In the genomic region with DNA sequence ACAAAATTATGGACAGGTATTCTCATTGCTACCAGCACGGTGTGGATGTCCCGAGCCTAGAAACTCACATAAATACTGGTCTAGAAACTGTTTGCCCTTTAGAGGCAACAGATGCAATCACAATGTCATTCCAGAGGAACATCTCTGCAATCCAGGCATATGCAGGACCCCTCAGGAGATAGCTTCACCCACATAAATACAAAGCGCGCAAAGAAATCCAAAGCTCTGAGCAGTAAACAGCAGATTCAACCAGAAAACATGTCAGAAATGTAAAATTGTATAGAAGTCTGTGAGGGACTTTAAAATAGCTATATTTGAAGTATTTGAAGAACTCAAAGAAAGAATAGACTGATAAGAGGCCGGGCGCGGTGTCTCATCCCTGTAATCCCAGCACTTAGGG, we compare ENCODE assay signal across 1 cellular context.
TF ChIP-seq lines count a peak whose summit lies in the region.

No MANE protein-coding gene starts in this region.

TF ChIP-seq in HepG2, 621 proteins besides CTCF, POLR2A, EP300 and RAD21 (continued from another document):
- TF ChIP-seq, protein P1, sequence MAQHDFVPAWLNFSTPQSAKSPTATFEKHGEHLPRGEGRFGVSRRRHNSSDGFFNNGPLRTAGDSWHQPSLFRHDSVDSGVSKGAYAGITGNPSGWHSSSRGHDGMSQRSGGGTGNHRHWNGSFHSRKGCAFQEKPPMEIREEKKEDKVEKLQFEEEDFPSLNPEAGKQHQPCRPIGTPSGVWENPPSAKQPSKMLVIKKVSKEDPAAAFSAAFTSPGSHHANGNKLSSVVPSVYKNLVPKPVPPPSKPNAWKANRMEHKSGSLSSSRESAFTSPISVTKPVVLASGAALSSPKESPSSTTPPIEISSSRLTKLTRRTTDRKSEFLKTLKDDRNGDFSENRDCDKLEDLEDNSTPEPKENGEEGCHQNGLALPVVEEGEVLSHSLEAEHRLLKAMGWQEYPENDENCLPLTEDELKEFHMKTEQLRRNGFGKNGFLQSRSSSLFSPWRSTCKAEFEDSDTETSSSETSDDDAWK (CRISPR knock-in tag; IDR thresholded peaks at IDR 0.05), result no peak
- TF ChIP-seq ZNF253 (CRISPR knock-in tag; IDR thresholded peaks at IDR 0.05; ENCODE audit: borderline replicate concordance) (no peak), HMG20B (CRISPR knock-in tag; conservative IDR thresholded peaks at IDR 0.05) (no peak), FOXC1 (CRISPR knock-in tag; IDR thresholded peaks at IDR 0.05; ENCODE audit: borderline replicate concordance) (no peak), DMAP1 (CRISPR knock-in tag; IDR thresholded peaks at IDR 0.05) (no peak), KDM5B (CRISPR knock-in tag; IDR thresholded peaks at IDR 0.05; ENCODE audit: borderline replicate concordance) (no peak)
